Comparison of ENCODE assay signal across 22 cellular contexts in the genomic region with DNA sequence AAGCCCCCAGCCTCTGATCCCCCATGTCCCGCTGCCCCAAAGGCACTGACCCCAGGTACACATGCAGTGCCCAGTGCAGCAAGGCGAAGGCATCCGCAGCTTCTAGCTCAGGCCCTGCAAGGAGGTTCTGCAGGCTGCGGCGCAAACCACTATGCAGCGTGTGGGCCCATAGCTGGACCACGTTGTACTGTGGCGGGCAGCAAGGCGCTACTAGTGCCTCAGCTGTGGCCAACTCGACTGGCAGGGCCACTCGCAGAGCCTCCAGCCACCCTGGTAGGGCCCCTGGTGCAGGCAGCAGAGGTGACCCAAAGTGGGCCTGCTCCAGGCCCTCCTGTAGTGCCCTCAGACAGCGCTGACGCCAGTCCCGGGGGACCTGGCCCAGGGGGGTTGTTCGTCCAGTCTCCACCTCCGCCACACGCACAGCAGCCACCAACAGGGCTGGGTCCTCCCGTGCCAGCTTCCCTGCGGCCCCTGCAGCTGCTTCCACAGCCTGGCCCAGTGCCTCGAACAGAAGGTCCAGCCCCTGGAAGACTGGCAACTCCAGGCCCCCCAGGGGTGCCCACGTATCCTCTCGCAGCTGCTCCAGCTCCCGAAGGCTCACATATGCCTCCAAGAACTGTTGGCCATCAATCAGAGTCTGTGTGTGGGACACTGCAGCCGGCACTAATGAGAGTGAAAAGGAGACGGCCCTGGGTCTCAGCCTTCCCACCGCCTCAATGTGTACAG. TPM values are rescaled to one million over a fixed set of nuclear protein-coding genes. Genes with fewer than 3 reads are reported as not detected.
"Had no signal": no experiment of that assay in that cellular context is flagged by ENCODE, and none has a peak within 500 bp of the region (broad histone marks: within the 10 kb centered on the region; RNA-seq: fewer than 3 reads in every experiment).

No MANE protein-coding gene starts in this region.

- H3K27me3 ChIP-seq: breast epithelium, right lobe of liver, uterus had no signal

- H3K27ac ChIP-seq: breast epithelium, right lobe of liver, thoracic aorta, uterus had no signal

- ATAC-seq: activated CD8-positive, alpha-beta memory T cell treated with anti-CD3 and anti-CD28 coated beads, Interleukin-2, amount 10 ng/mL, durations not matched to agents 7 days and 5 days; activated CD8-positive, alpha-beta T cell treated with anti-CD3 and anti-CD28 coated beads, Interleukin-2, amount 10 ng/mL, durations not matched to agents 7 days and 5 days; activated naive CD8-positive, alpha-beta T cell treated with anti-CD3 and anti-CD28 coated beads, Interleukin-2, amount 50 U/mL, for 24 hours; natural killer cell; right lobe of liver; stimulated activated effector memory CD8-positive, alpha-beta T cell treated with anti-CD3 and anti-CD28 coated beads, Interleukin-12 subunit alpha, Interleukin-12 subunit beta, amount 100 ng/mL, for 72 hours had no signal

- H3K9me3 ChIP-seq: breast epithelium, right lobe of liver, thoracic aorta, uterus had no signal

- H3K36me3 ChIP-seq: breast epithelium, right lobe of liver, thoracic aorta, uterus had no signal

- DNase-seq: activated B cell treated with CpG ODN at 0.5 μM for 24 hours; activated CD4-positive, alpha-beta T cell treated with anti-CD3 and anti-CD28 coated beads, Interleukin-2, amount 50 U/mL, for 1 hour; activated CD8-positive, alpha-beta memory T cell treated with anti-CD3 and anti-CD28 coated beads, Interleukin-2, amount 10 ng/mL, durations not matched to agents 7 days and 5 days; activated CD8-positive, alpha-beta T cell treated with anti-CD3 and anti-CD28 coated beads, Interleukin-2, amount 10 ng/mL, durations not matched to agents 7 days and 5 days; activated naive CD8-positive, alpha-beta T cell treated with anti-CD3 and anti-CD28 coated beads, Interleukin-2, amount 50 U/mL, for 24 hours; activated T-cell treated with anti-CD3 and anti-CD28 coated beads, Interleukin-2, amount 50 U/mL, for 48 hours; central memory CD4-positive, alpha-beta T cell; head of caudate nucleus; hypothalamus; midbrain; natural killer cell; right lobe of liver; small intestine; stimulated activated CD4-positive, alpha-beta T cell treated with anti-CD3 and anti-CD28 coated beads, Interleukin-4, amount 100 ng/mL, for 24 hours; uterus had no signal

- H3K4me3 ChIP-seq: breast epithelium, right lobe of liver, thoracic aorta, uterus had no signal

RNA-seq across cellular contexts. Expression of a gene that starts 2.6 kb away (rescaled TPM):
- total RNA-seq: activated B cell treated with CpG ODN at 0.5 μM for 24 hours; activated CD8-positive, alpha-beta memory T cell treated with anti-CD3 and anti-CD28 coated beads, Interleukin-2, amount 10 ng/mL, durations not matched to agents 7 days and 5 days; activated CD8-positive, alpha-beta T cell treated with anti-CD3 and anti-CD28 coated beads, Interleukin-2, amount 10 ng/mL, durations not matched to agents 7 days and 5 days; activated T-helper 2 cell treated with anti-CD3 and anti-CD28 coated beads, Interferon-gamma antibody, Interleukin-2, Interleukin-4, amounts not matched to agents 10 μg/mL and 5 μg/mL and 100 μg/mL, durations not matched to agents 14 hours and 24 hours and 36 hours; fibroblast of villous mesenchyme; natural killer cell; osteoblast; progenitor cell of endocrine pancreas had no signal
